Comparison of ENCODE assay signal across 17 cellular contexts in the genomic region with DNA sequence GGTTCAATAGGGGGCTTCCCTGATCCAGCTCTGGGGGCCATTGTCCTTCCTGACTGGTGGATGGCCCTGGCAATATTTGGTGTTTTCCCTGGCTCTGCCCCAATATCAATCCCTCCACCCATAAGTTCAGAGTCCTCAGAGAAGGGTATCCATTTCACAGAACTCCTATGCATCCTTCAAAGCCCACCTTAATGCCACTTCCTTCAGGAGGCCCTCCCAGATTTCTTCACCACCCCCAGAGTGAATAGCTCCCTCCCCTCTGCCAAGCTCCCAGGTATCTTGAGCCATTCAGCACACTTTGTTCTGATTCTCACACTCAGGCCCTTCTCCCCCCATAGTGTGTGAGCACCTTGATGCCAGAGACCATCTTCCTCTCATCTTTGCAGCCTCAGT. TPM values are rescaled to one million over a fixed set of nuclear protein-coding genes. Genes with fewer than 3 reads are reported as not detected.
DNase-seq lines count a peak whose midpoint lies in the region; ATAC-seq and TF ChIP-seq lines count a peak whose summit lies in the region.
"Had no signal": no experiment of that assay in that cellular context is flagged by ENCODE, and none has a peak within 500 bp of the region (broad histone marks: within the 10 kb centered on the region; RNA-seq: fewer than 3 reads in every experiment).

No MANE protein-coding gene starts in this region.

- H3K4me2 ChIP-seq in SK-N-SH = no peak overlapping the region
- no peak overlapping the region for H3K4me2 ChIP-seq in osteoblast (ENCODE audit: insufficient read depth, low read length)

- peak overlapping the region; percentile 47 for H3K4me3 Mint-ChIP-seq in endothelial cell (ENCODE audit: unreplicated experiment)
- no peak overlapping the region for H3K4me3 Mint-ChIP-seq in effector memory CD8-positive, alpha-beta T cell
- H3K4me3 Mint-ChIP-seq: CD4-positive, alpha-beta memory T cell; stimulated activated memory B cell treated with anti-CD40 and anti-IgM and Interleukin-4, amounts not matched to agents 10 μg/mL and 1 μg/mL and 100 μg/mL, for 72 hours had no signal

- ATAC-seq in SK-N-SH treated with all-trans-retinoic acid at 6 μM for 48 hours = no peak
- ATAC-seq in effector memory CD8-positive, alpha-beta T cell (replicated peaks) = no peak
- ATAC-seq: stimulated activated memory B cell treated with anti-CD40 and anti-IgM and Interleukin-4, amounts not matched to agents 10 μg/mL and 1 μg/mL and 100 μg/mL, for 72 hours had no signal

- H3K4me3 ChIP-seq in SK-N-SH (ENCODE audit: low read depth in 2 of 2, low read length in 1 of 2) (no peak overlapping the region), osteoblast (ENCODE audit: insufficient read depth, low read length) (no peak overlapping the region), transverse colon (no peak overlapping the region)
- H3K4me3 ChIP-seq: mucosa of descending colon had no signal

- H3K9ac ChIP-seq in SK-N-SH = no peak overlapping the region

- no peaks in the 10 kb centered on the region for H3K36me3 ChIP-seq in SK-N-SH (replicated peaks in 1 of 2; ENCODE audit: control insufficient read depth in 1 of 2, insufficient read depth in 2 of 2, low read length in 1 of 2)
- H3K36me3 ChIP-seq in osteoblast (ENCODE audit: insufficient read depth, low read length) = no peaks in the 10 kb centered on the region
- H3K36me3 ChIP-seq in transverse colon = no peaks in the 10 kb centered on the region

- POLR2A ChIA-PET in SK-N-SH (lab: Yijun Ruan, JAX) = no interaction called here

- H3K79me2 ChIP-seq in SK-N-SH (ENCODE audit: insufficient read depth) (no peaks in the 10 kb centered on the region), osteoblast (ENCODE audit: insufficient read depth, low read length) (no peaks in the 10 kb centered on the region)

- intact Hi-C loops in transverse colon (cut with DNase I; ENCODE audit: low total_unique reads) = no loop called here
- intact Hi-C loops in posterior cingulate gyrus (cut with DNase I) = no loop called here

- TF ChIP-seq RAD21 in SK-N-SH (IDR thresholded peaks at IDR 0.05; ENCODE audit: low read length) = no peak

- no peak for TF ChIP-seq EP300 in SK-N-SH (IDR thresholded peaks at IDR 0.05; ENCODE audit: borderline replicate concordance in 1 of 2, low read depth in 1 of 2, low read length in 1 of 2)
- TF ChIP-seq EP300 in transverse colon (IDR thresholded peaks at IDR 0.05; ENCODE audit: low read depth) = no peak

- TF ChIP-seq POLR2A in transverse colon (IDR thresholded peaks at IDR 0.05) = no peak

- H3K9me3 ChIP-seq in SK-N-SH = no peaks in the 10 kb centered on the region
- H3K9me3 ChIP-seq in osteoblast (ENCODE audit: low read depth, low read length) = no peaks in the 10 kb centered on the region
- H3K9me3 ChIP-seq in transverse colon = no peaks in the 10 kb centered on the region
- H3K9me3 ChIP-seq: mucosa of descending colon had no signal

- H3K27ac Mint-ChIP-seq in endothelial cell (ENCODE audit: unreplicated experiment) = no peak overlapping the region
- H3K27ac Mint-ChIP-seq in effector memory CD8-positive, alpha-beta T cell = no peak overlapping the region
- H3K27ac Mint-ChIP-seq: CD4-positive, alpha-beta memory T cell had no signal

- H3K27ac ChIP-seq in SK-N-SH (ENCODE audit: low read depth in 2 of 2, low read length in 1 of 2) (no peak overlapping the region), osteoblast (ENCODE audit: low read depth, low read length) (no peak overlapping the region), transverse colon (peak overlapping the region; percentile 83 to 92 (median 90))
- H3K27ac ChIP-seq: 22Rv1 had no signal

- peaks cover 6% of the 10 kb centered on the region for H3K4me1 Mint-ChIP-seq in endothelial cell (ENCODE audit: unreplicated experiment)
- no peaks in the 10 kb centered on the region for H3K4me1 Mint-ChIP-seq in effector memory CD8-positive, alpha-beta T cell (ENCODE audit: low read depth in 2 of 2)

- H3K27me3 ChIP-seq in SK-N-SH (ENCODE audit: insufficient read depth) = no peaks in the 10 kb centered on the region
- no peaks in the 10 kb centered on the region for H3K27me3 ChIP-seq in osteoblast (ENCODE audit: insufficient read depth, low read length)
- peaks cover 3% of the 10 kb centered on the region for H3K27me3 ChIP-seq in transverse colon

- no peaks in the 10 kb centered on the region for H3K36me3 Mint-ChIP-seq in endothelial cell (ENCODE audit: low read depth, unreplicated experiment)
- no peaks in the 10 kb centered on the region for H3K36me3 Mint-ChIP-seq in effector memory CD8-positive, alpha-beta T cell (ENCODE audit: insufficient read depth)
- H3K36me3 Mint-ChIP-seq: CD4-positive, alpha-beta memory T cell had no signal

- H3F3A ChIP-seq in SK-N-SH (replicated peaks; ENCODE audit: insufficient read depth) = no peaks in the 10 kb centered on the region

- no peaks in the 10 kb centered on the region for H3K9me3 Mint-ChIP-seq in endothelial cell (ENCODE audit: unreplicated experiment)
- no peaks in the 10 kb centered on the region for H3K9me3 Mint-ChIP-seq in effector memory CD8-positive, alpha-beta T cell
- H3K9me3 Mint-ChIP-seq: stimulated activated memory B cell treated with anti-CD40 and anti-IgM and Interleukin-4, amounts not matched to agents 10 μg/mL and 1 μg/mL and 100 μg/mL, for 72 hours had no signal

- in situ Hi-C loops in transverse colon (cut with MboI; ENCODE audit: low pct_ligation_motif_present in 1 of 4, low pct_unique_long_range_greater_than_20kb in 1 of 4, low sequenced_read_pairs in 3 of 4) = no loop called here

- CTCF ChIA-PET in SK-N-SH (lab: Yijun Ruan, JAX) = interaction anchor here (0.8 to 4.2 kb wide), 6 partner anchors 16 to 348 kb away, joined by 3 to 24 read pairs (median 6); partner anchors contain the start of gene CATSPERG

- no peaks in the 10 kb centered on the region for H3K9me2 ChIP-seq in SK-N-SH

- H4K20me1 ChIP-seq in SK-N-SH (ENCODE audit: insufficient read depth) = no peaks in the 10 kb centered on the region
- H4K20me1 ChIP-seq in osteoblast (ENCODE audit: insufficient read depth, low read length) = no peaks in the 10 kb centered on the region

- H3K27me3 Mint-ChIP-seq in endothelial cell (ENCODE audit: unreplicated experiment) = peaks cover 13% of the 10 kb centered on the region
- peaks cover 13 to 43% of the 10 kb centered on the region in 2 donors for H3K27me3 Mint-ChIP-seq in effector memory CD8-positive, alpha-beta T cell
- H3K27me3 Mint-ChIP-seq: stimulated activated memory B cell treated with anti-CD40 and anti-IgM and Interleukin-4, amounts not matched to agents 10 μg/mL and 1 μg/mL and 100 μg/mL, for 72 hours had no signal

- no peak for DNase-seq in SK-N-SH
- no peak for DNase-seq in endothelial cell (ENCODE audit: low spot score)
- peak; percentile 29 for DNase-seq in osteoblast (ENCODE audit: insufficient read length, low spot score, missing footprints)
- DNase-seq in transverse colon = no peak
- no peak for DNase-seq in NCI-H748 treated with DMSO at 0.1 percent for 48 hours (lab: John Stamatoyannopoulos, UW)
- no peak for DNase-seq in effector memory CD8-positive, alpha-beta T cell
- DNase-seq in posterior cingulate gyrus = no peak
- DNase-seq: activated naive CD4-positive, alpha-beta T cell; CD4-positive, alpha-beta memory T cell; Karpas-422; SIG-M5; stimulated activated CD4-positive, alpha-beta T cell treated with anti-CD3 and anti-CD28 coated beads, Interleukin-2, amount 100 ng/mL, for 48 hours had no signal

- no peak for TF ChIP-seq CTCF in SK-N-SH (IDR thresholded peaks at IDR 0.05)
- TF ChIP-seq CTCF in endothelial cell (IDR thresholded peaks at IDR 0.05; ENCODE audit: unreplicated experiment) = no peak
- no peak for TF ChIP-seq CTCF in osteoblast (IDR thresholded peaks at IDR 0.05; ENCODE audit: extremely low read depth, low read depth, low read length)
- TF ChIP-seq CTCF in transverse colon (IDR thresholded peaks at IDR 0.05) = no peak

- no peak overlapping the region for H2AFZ ChIP-seq in SK-N-SH (ENCODE audit: low read depth)
- H2AFZ ChIP-seq in osteoblast (ENCODE audit: low read length) = no peak overlapping the region

- peaks cover 0 to 16% of the 10 kb centered on the region in 2 experiments; a peak in 2 of 4 replicates for H3K4me1 ChIP-seq in SK-N-SH (ENCODE audit: control insufficient read depth in 1 of 2, insufficient read depth in 2 of 2, low read depth in 1 of 2, low read length in 1 of 2)
- peaks cover 20% of the 10 kb centered on the region for H3K4me1 ChIP-seq in osteoblast (ENCODE audit: insufficient read depth, low read length)
- H3K4me1 ChIP-seq in transverse colon = peaks cover 26 to 76% (median 35%) of the 10 kb centered on the region in 4 donors

TF ChIP-seq in SK-N-SH treated with all-trans-retinoic acid at 6 μM for 48 hours, 23 proteins besides CTCF, POLR2A, EP300 and RAD21 (continues in another document):
- TF ChIP-seq ZFP3 (CRISPR knock-in tag; IDR thresholded peaks at IDR 0.05) = peak; percentile 99

TF ChIP-seq in SK-N-SH, 30 proteins besides CTCF, POLR2A, EP300 and RAD21 (continues in another document):
- no peak for TF ChIP-seq TEAD4 (IDR thresholded peaks at IDR 0.05; ENCODE audit: borderline replicate concordance, insufficient read depth)
- no peak for TF ChIP-seq EZH2phosphoT487 (IDR thresholded peaks at IDR 0.05; ENCODE audit: borderline replicate concordance, low read depth)
- TF ChIP-seq ELF1 (IDR thresholded peaks at IDR 0.05) = no peak
- no peak for TF ChIP-seq FOXM1 (IDR thresholded peaks at IDR 0.05; ENCODE audit: low read depth)

RNA-seq across cellular contexts. Expression of gene PPP1R14A, which starts 5.8 kb away (rescaled TPM):
- polyA plus RNA-seq in SK-N-SH (2012; rRNA removed) = 1.1 and 1.6 TPM in 2 replicates
- polyA plus RNA-seq in SK-N-SH (2012; cell fraction: cytosol; rRNA removed) = 0.95 and 1.4 TPM in 2 replicates
- 0.85 and 2.1 TPM in 2 replicates for polyA plus RNA-seq in SK-N-SH (2012; cell fraction: nucleus; rRNA removed)
- total RNA-seq in endothelial cell (ENCODE audit: unreplicated experiment) (2.1 TPM), osteoblast (0.72 and 1.2 TPM in 2 replicates), transverse colon (100 to 1,000 TPM in 2 of 4 donors, 10 to 100 TPM in 2; 41.5 to 116 (median 80.0) TPM)
- total RNA-seq: CD4-positive, alpha-beta memory T cell had no signal
- polyA plus RNA-seq: CD4-positive, alpha-beta memory T cell had no signal

RNA-seq across cellular contexts. Expression of gene SPINT2, which starts 13.9 kb away (rescaled TPM):
- 1.0 TPM in 2 replicates for polyA plus RNA-seq in SK-N-SH (2012; rRNA removed)
- 1.1 and 2.2 TPM in 2 replicates for polyA plus RNA-seq in SK-N-SH (2012; cell fraction: cytosol; rRNA removed)
- 0.87 and 1.3 TPM in 2 replicates for polyA plus RNA-seq in SK-N-SH (2012; cell fraction: nucleus; rRNA removed)
- total RNA-seq in endothelial cell (ENCODE audit: unreplicated experiment) (93.4 TPM), osteoblast (1.8 and 2.2 TPM in 2 replicates), transverse colon (1,000 to 10,000 TPM in 2 of 4 donors, 100 to 1,000 TPM in 2; 396 to 1,376 (median 946) TPM)

RNA-seq across cellular contexts. Expression of gene DPF1, which starts 26.4 kb away (rescaled TPM):
- 4.3 and 4.8 TPM in 2 replicates for polyA plus RNA-seq in SK-N-SH (2012; rRNA removed)
- 3.0 and 3.9 TPM in 2 replicates for polyA plus RNA-seq in SK-N-SH (2012; cell fraction: cytosol; rRNA removed)
- 12.6 and 17.8 TPM in 2 replicates for polyA plus RNA-seq in SK-N-SH (2012; cell fraction: nucleus; rRNA removed)
- total RNA-seq in endothelial cell (ENCODE audit: unreplicated experiment) = 6.0 TPM
- total RNA-seq in osteoblast = 0.29 and 0.72 TPM in 2 replicates
- not detected for total RNA-seq in transverse colon
- total RNA-seq: CD4-positive, alpha-beta memory T cell had no signal
- polyA plus RNA-seq: CD4-positive, alpha-beta memory T cell had no signal

RNA-seq across cellular contexts. Expression of gene C19orf33, which starts 53.6 kb away (rescaled TPM):
- polyA plus RNA-seq in SK-N-SH (2012; rRNA removed) = not detected in 2 replicates
- 0.13 TPM in 1 of 2 replicates, not detected in the other for polyA plus RNA-seq in SK-N-SH (2012; cell fraction: cytosol; rRNA removed)
- not detected in 2 replicates for polyA plus RNA-seq in SK-N-SH (2012; cell fraction: nucleus; rRNA removed)
- 2.7 TPM for total RNA-seq in endothelial cell (ENCODE audit: unreplicated experiment)
- not detected in 2 replicates for total RNA-seq in osteoblast
- 1,000 to 10,000 TPM in 1 of 4 donors, 100 to 1,000 TPM in 2, 10 to 100 TPM in 1; 76.0 to 1,160 (median 338) TPM for total RNA-seq in transverse colon
- total RNA-seq: CD4-positive, alpha-beta memory T cell; cerebellum had no signal
- polyA plus RNA-seq: CD4-positive, alpha-beta memory T cell had no signal

Comparison
In these comparisons a context has a peak if more than half of its experiments do, and no peak if none do; other contexts are left out.
1. H3K27ac ChIP-seq: peak in transverse colon (4 of 4); none in SK-N-SH (0 of 2) and osteoblast (single experiment).
2. RNA of gene PPP1R14A, which starts 5.8 kb away (total RNA-seq): 41.5 to 116 TPM in transverse colon; 2.1 TPM in endothelial cell (single experiment) and 0.72 to 1.2 TPM in osteoblast; every median in the first group is over 10 times any median in the second.
3. RNA of gene SPINT2, which starts 13.9 kb away (total RNA-seq): 396 to 1,376 TPM in transverse colon and 93.4 TPM in endothelial cell (single experiment); 1.8 to 2.2 TPM in osteoblast; every median in the first group is over 10 times any median in the second.